In genomic region chr14:100333867-100334266, GRCh38 we compare ENCODE assay signal across 1 cellular context.
TF ChIP-seq lines count a peak whose summit lies in the region.

No MANE protein-coding gene starts in this region.

TF ChIP-seq in HCT116, 20 proteins besides CTCF, POLR2A, EP300 and RAD21 (continued from another document):
- TF ChIP-seq TCF7L2 (IDR thresholded peaks at IDR 0.05; ENCODE audit: borderline replicate concordance, extremely low read depth, insufficient read depth, insufficient read length) = no peak
- no peak for TF ChIP-seq MAX (IDR thresholded peaks at IDR 0.05)
- TF ChIP-seq EGR1 (IDR thresholded peaks at IDR 0.05; ENCODE audit: low read depth) = no peak
- TF ChIP-seq EZH2phosphoT487 (IDR thresholded peaks at IDR 0.05; ENCODE audit: borderline replicate concordance) = no peak
- no peak for TF ChIP-seq FOSL1 (IDR thresholded peaks at IDR 0.05; ENCODE audit: low read depth)
- TF ChIP-seq JUND (IDR thresholded peaks at IDR 0.05) = no peak
- no peak for TF ChIP-seq POLR2AphosphoS5 (IDR thresholded peaks at IDR 0.05; ENCODE audit: low read depth, low read length)
- no peak for TF ChIP-seq SRF (IDR thresholded peaks at IDR 0.05; ENCODE audit: low read depth)
- no peak for TF ChIP-seq EZH2 (IDR thresholded peaks at IDR 0.05)
